Comparison of ENCODE assay signal across 36 cellular contexts in the genomic region with DNA sequence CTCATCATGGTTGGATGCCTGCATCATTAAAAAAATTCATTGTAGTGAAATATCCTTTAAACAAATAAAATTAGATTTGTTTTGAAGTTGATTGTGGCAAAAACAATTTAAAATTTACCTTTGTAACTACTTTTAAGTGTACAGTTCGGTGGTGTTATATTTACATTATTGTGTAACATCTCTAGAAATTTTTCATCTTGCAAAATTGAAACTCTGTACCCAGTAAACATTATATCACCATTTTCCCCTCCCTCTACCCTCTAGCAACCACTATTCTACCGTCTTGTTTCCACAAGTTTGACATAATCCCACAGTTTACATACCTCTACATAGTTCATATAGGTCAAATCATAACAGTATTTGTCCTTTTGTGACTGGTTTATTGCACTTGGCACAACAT.
"Had no signal": no experiment of that assay in that cellular context is flagged by ENCODE, and none has a peak within 500 bp of the region (broad histone marks: within the 10 kb centered on the region; RNA-seq: fewer than 3 reads in every experiment).

No MANE protein-coding gene starts in this region.

- DNase-seq: activated B cell treated with CpG ODN at 0.5 μM for 24 hours; activated CD4-positive, alpha-beta memory T cell treated with anti-CD3 and anti-CD28 coated beads for 36 hours; activated CD4-positive, alpha-beta T cell treated with anti-CD3 and anti-CD28 coated beads for 4 hours; activated CD4-positive, alpha-beta T cell treated with anti-CD3 and anti-CD28 coated beads, Interleukin-2, amount 10 ng/mL, durations not matched to agents 24 days and 14 days; activated CD4-positive, alpha-beta T cell treated with anti-CD3 and anti-CD28 coated beads, Interleukin-2, amount 50 U/mL, for 1 hour; activated CD4-positive, alpha-beta T cell treated with anti-CD3 and anti-CD28 coated beads, Interleukin-2, amount 50 U/mL, for 4 hours; activated CD4-positive, CD25-positive, alpha-beta regulatory T cell treated with anti-CD3 and anti-CD28 coated beads, Interleukin-2, amount 50 U/mL, for 72 hours; activated CD8-positive, alpha-beta memory T cell treated with anti-CD3 and anti-CD28 coated beads for 24 hours; activated CD8-positive, alpha-beta memory T cell treated with anti-CD3 and anti-CD28 coated beads, Interleukin-2, amount 10 ng/mL, durations not matched to agents 7 days and 5 days; activated CD8-positive, alpha-beta memory T cell treated with anti-CD3 and anti-CD28 coated beads, Interleukin-2, amount 50 U/mL, for 48 hours; activated CD8-positive, alpha-beta T cell treated with anti-CD3 and anti-CD28 coated beads for 36 hours; activated effector memory CD4-positive, alpha-beta T cell treated with Interleukin-2 at 50 U/mL for 16 hours; activated gamma-delta T cell; activated naive CD4-positive, alpha-beta T cell treated with anti-CD3 and anti-CD28 coated beads, Interleukin-2, amount 10 ng/mL, durations not matched to agents 7 days and 5 days; activated naive CD4-positive, alpha-beta T cell treated with Interleukin-2 at 50 U/mL for 16 hours; activated naive CD8-positive, alpha-beta T cell treated with anti-CD3 and anti-CD28 coated beads, Interleukin-2, amount 10 ng/mL, durations not matched to agents 7 days and 5 days; activated naive CD8-positive, alpha-beta T cell treated with anti-CD3 and anti-CD28 coated beads, Interleukin-2, amount 50 U/mL, for 24 hours; activated T-cell treated with anti-CD3 and anti-CD28 coated beads, Interleukin-2, amount 50 U/mL, for 24 hours; activated T-cell treated with anti-CD3 and anti-CD28 coated beads, Interleukin-2, amount 50 U/mL, for 48 hours; amygdala; anterior cingulate cortex; caudate nucleus; T-helper 1 cell; T-helper 2 cell; T-helper 9 cell had no signal

- H3K9me3 Mint-ChIP-seq: activated B cell treated with CpG ODN at 0.5 μM for 24 hours; activated CD4-positive, alpha-beta memory T cell treated with anti-CD3 and anti-CD28 coated beads for 36 hours; activated CD4-positive, alpha-beta T cell treated with anti-CD3 and anti-CD28 coated beads, Interleukin-2, amount 10 ng/mL, durations not matched to agents 24 days and 14 days; activated CD8-positive, alpha-beta T cell treated with anti-CD3 and anti-CD28 coated beads for 36 hours; activated naive CD4-positive, alpha-beta T cell treated with anti-CD3 and anti-CD28 coated beads, Interleukin-2, amount 10 ng/mL, durations not matched to agents 7 days and 5 days; activated naive CD4-positive, alpha-beta T cell treated with anti-CD3 and anti-CD28 coated beads, Interleukin-2, amount 50 U/mL, for 24 hours; activated naive CD8-positive, alpha-beta T cell treated with anti-CD3 and anti-CD28 coated beads, Interleukin-2, amount 10 ng/mL, durations not matched to agents 7 days and 5 days; activated naive CD8-positive, alpha-beta T cell treated with anti-CD3 and anti-CD28 coated beads, Interleukin-2, amount 50 U/mL, for 24 hours; activated T-cell treated with anti-CD3 and anti-CD28 coated beads, Interleukin-2, amount 50 U/mL, for 24 hours; activated T-helper 2 cell treated with anti-CD3 and anti-CD28 coated beads, Interferon-gamma antibody, Interleukin-2, Interleukin-4, amounts not matched to agents 10 μg/mL and 5 μg/mL and 100 μg/mL, durations not matched to agents 14 hours and 24 hours and 36 hours; central memory CD8-positive, alpha-beta T cell; T-helper 1 cell treated with Interleukin-12 subunit alpha and Interleukin-12 subunit beta and Interleukin-4 antibody, amounts not matched to agents 30 μg/mL and 1 μg/mL, for 36 hours; T-helper 2 cell treated with Interferon-gamma antibody and Interleukin-4, amounts not matched to agents 5 μg/mL and 100 μg/mL, for 36 hours had no signal

- H3K4me3 ChIP-seq: ascending aorta, cardiac muscle cell had no signal

- FAIRE-seq: bronchial epithelial cell, TTC549 had no signal

- H3K27me3 ChIP-seq: ascending aorta, cardiac muscle cell had no signal

- H3K27ac ChIP-seq: ascending aorta, cardiac muscle cell, VCaP had no signal

- H3K9me3 ChIP-seq: ascending aorta had no signal

- ATAC-seq: activated CD8-positive, alpha-beta memory T cell treated with anti-CD3 and anti-CD28 coated beads, Interleukin-2, amount 10 ng/mL, durations not matched to agents 7 days and 5 days; activated CD8-positive, alpha-beta T cell treated with anti-CD3 and anti-CD28 coated beads for 36 hours; activated naive CD8-positive, alpha-beta T cell treated with anti-CD3 and anti-CD28 coated beads, Interleukin-2, amount 50 U/mL, for 24 hours had no signal

- H3K27ac Mint-ChIP-seq: activated B cell treated with CpG ODN at 0.5 μM for 24 hours; activated CD4-positive, alpha-beta memory T cell treated with anti-CD3 and anti-CD28 coated beads for 36 hours; activated CD4-positive, alpha-beta T cell treated with anti-CD3 and anti-CD28 coated beads, Interleukin-2, amount 10 ng/mL, durations not matched to agents 24 days and 14 days; activated CD8-positive, alpha-beta memory T cell treated with anti-CD3 and anti-CD28 coated beads, Interleukin-2, amount 10 ng/mL, durations not matched to agents 7 days and 5 days; activated naive CD4-positive, alpha-beta T cell treated with anti-CD3 and anti-CD28 coated beads, Interleukin-2, amount 10 ng/mL, durations not matched to agents 7 days and 5 days; activated naive CD4-positive, alpha-beta T cell treated with anti-CD3 and anti-CD28 coated beads, Interleukin-2, amount 50 U/mL, for 24 hours; activated naive CD8-positive, alpha-beta T cell treated with anti-CD3 and anti-CD28 coated beads, Interleukin-2, amount 10 ng/mL, durations not matched to agents 7 days and 5 days; activated naive CD8-positive, alpha-beta T cell treated with anti-CD3 and anti-CD28 coated beads, Interleukin-2, amount 50 U/mL, for 24 hours; activated T-cell treated with anti-CD3 and anti-CD28 coated beads, Interleukin-2, amount 50 U/mL, for 24 hours; activated T-helper 2 cell treated with anti-CD3 and anti-CD28 coated beads, Interferon-gamma antibody, Interleukin-2, Interleukin-4, amounts not matched to agents 10 μg/mL and 5 μg/mL and 100 μg/mL, durations not matched to agents 14 hours and 24 hours and 36 hours had no signal

- H3K36me3 ChIP-seq: ascending aorta, cardiac muscle cell had no signal

- H3K27me3 Mint-ChIP-seq: activated B cell treated with CpG ODN at 0.5 μM for 24 hours; activated CD4-positive, alpha-beta memory T cell treated with anti-CD3 and anti-CD28 coated beads for 36 hours; activated CD8-positive, alpha-beta memory T cell treated with anti-CD3 and anti-CD28 coated beads, Interleukin-2, amount 10 ng/mL, durations not matched to agents 7 days and 5 days; activated CD8-positive, alpha-beta T cell treated with anti-CD3 and anti-CD28 coated beads for 36 hours; activated naive CD4-positive, alpha-beta T cell treated with anti-CD3 and anti-CD28 coated beads, Interleukin-2, amount 50 U/mL, for 24 hours; activated naive CD8-positive, alpha-beta T cell; activated naive CD8-positive, alpha-beta T cell treated with anti-CD3 and anti-CD28 coated beads, Interleukin-2, amount 10 ng/mL, durations not matched to agents 7 days and 5 days; activated naive CD8-positive, alpha-beta T cell treated with anti-CD3 and anti-CD28 coated beads, Interleukin-2, amount 50 U/mL, for 24 hours; activated T-cell treated with anti-CD3 and anti-CD28 coated beads, Interleukin-2, amount 50 U/mL, for 24 hours; central memory CD8-positive, alpha-beta T cell had no signal

- H3K4me3 Mint-ChIP-seq: activated CD4-positive, alpha-beta memory T cell treated with anti-CD3 and anti-CD28 coated beads for 36 hours; activated CD8-positive, alpha-beta memory T cell treated with anti-CD3 and anti-CD28 coated beads, Interleukin-2, amount 10 ng/mL, durations not matched to agents 7 days and 5 days; activated naive CD8-positive, alpha-beta T cell treated with anti-CD3 and anti-CD28 coated beads, Interleukin-2, amount 10 ng/mL, durations not matched to agents 7 days and 5 days had no signal
